29 cellular contexts compared by ENCODE assay signal in genomic region chr6:146862508-146862919, GRCh38.
"Had no signal": no experiment of that assay in that cellular context is flagged by ENCODE, and none has a peak within 500 bp of the region (broad histone marks: within the 10 kb centered on the region; RNA-seq: fewer than 3 reads in every experiment).

No MANE protein-coding gene starts in this region.

- H3K27me3 ChIP-seq: stomach, suprapubic skin, testis, thyroid gland, tibial artery, tibial nerve, transverse colon, upper lobe of left lung, upper lobe of right lung, uterus, vagina had no signal

- H3K9me3 ChIP-seq: stomach, suprapubic skin, testis, thoracic aorta, thyroid gland, tibial artery, transverse colon, upper lobe of left lung, upper lobe of right lung, uterus, vagina had no signal

- FAIRE-seq: urothelium cell line had no signal

- H3K36me3 ChIP-seq: stomach, suprapubic skin, thoracic aorta, thyroid gland, tibial artery, tibial nerve, transverse colon, upper lobe of left lung, upper lobe of right lung, uterus, vagina had no signal

- H3K4me3 Mint-ChIP-seq: stimulated activated effector memory CD8-positive, alpha-beta T cell treated with anti-CD3 and anti-CD28 coated beads, Interleukin-12 subunit alpha, Interleukin-12 subunit beta, amount 100 ng/mL, for 72 hours; stimulated activated memory B cell treated with anti-CD40 and anti-IgM and Interleukin-4, amounts not matched to agents 10 μg/mL and 1 μg/mL and 100 μg/mL, for 72 hours; stimulated activated naive B cell treated with anti-CD40 and anti-IgM and Interleukin-4, amounts not matched to agents 10 μg/mL and 1 μg/mL and 100 μg/mL, for 72 hours; stimulated activated naive CD8-positive, alpha-beta T cell treated with anti-CD3 and anti-CD28 coated beads, Interleukin-15, amount 100 ng/mL, for 72 hours; stimulated activated naive CD8-positive, alpha-beta T cell treated with anti-CD3 and anti-CD28 coated beads, Interleukin-15, Interleukin-2, amounts not matched to agents 100 ng/mL and 50 ng/mL, for 24 hours; type B pancreatic cell had no signal

- H3K4me1 ChIP-seq: suprapubic skin, thyroid gland, upper lobe of right lung, uterus, vagina had no signal

- H3K27ac ChIP-seq: stomach, suprapubic skin, testis, thoracic aorta, thyroid gland, tibial artery, tibial nerve, transverse colon, upper lobe of left lung, upper lobe of right lung, uterus, vagina had no signal

- H3K27ac Mint-ChIP-seq: stimulated activated effector memory CD8-positive, alpha-beta T cell treated with anti-CD3 and anti-CD28 coated beads, Interleukin-12 subunit alpha, Interleukin-12 subunit beta, amount 100 ng/mL, for 72 hours; stimulated activated memory B cell treated with anti-CD40 and anti-IgM and Interleukin-4, amounts not matched to agents 10 μg/mL and 1 μg/mL and 100 μg/mL, for 72 hours; stimulated activated naive B cell treated with anti-CD40 and anti-IgM and Interleukin-4, amounts not matched to agents 10 μg/mL and 1 μg/mL and 100 μg/mL, for 72 hours; stimulated activated naive CD8-positive, alpha-beta T cell treated with anti-CD3 and anti-CD28 coated beads, Interleukin-15, amount 100 ng/mL, for 72 hours; stimulated activated naive CD8-positive, alpha-beta T cell treated with anti-CD3 and anti-CD28 coated beads, Interleukin-15, Interleukin-2, amounts not matched to agents 100 ng/mL and 50 ng/mL, for 24 hours; type B pancreatic cell had no signal

- H3K27me3 Mint-ChIP-seq: stimulated activated memory B cell treated with anti-CD40 and anti-IgM and Interleukin-4, amounts not matched to agents 10 μg/mL and 1 μg/mL and 100 μg/mL, for 72 hours; stimulated activated naive B cell treated with anti-CD40 and anti-IgM and Interleukin-4, amounts not matched to agents 10 μg/mL and 1 μg/mL and 100 μg/mL, for 72 hours; stimulated activated naive CD8-positive, alpha-beta T cell treated with anti-CD3 and anti-CD28 coated beads, Interleukin-15, amount 100 ng/mL, for 72 hours; stimulated activated naive CD8-positive, alpha-beta T cell treated with anti-CD3 and anti-CD28 coated beads, Interleukin-15, Interleukin-2, amounts not matched to agents 100 ng/mL and 50 ng/mL, for 24 hours; type B pancreatic cell had no signal

- DNase-seq: stimulated activated CD4-positive, alpha-beta T cell treated with anti-CD3 and anti-CD28 coated beads, Interleukin-2, amount 100 ng/mL, for 48 hours; stimulated activated CD4-positive, alpha-beta T cell treated with anti-CD3 and anti-CD28 coated beads, Interleukin-4, amount 100 ng/mL, for 1 hour; stimulated activated CD4-positive, alpha-beta T cell treated with anti-CD3 and anti-CD28 coated beads, Interleukin-4, amount 100 ng/mL, for 24 hours; stimulated activated CD4-positive, alpha-beta T cell treated with anti-CD3 and anti-CD28 coated beads, Interleukin-4, amount 100 ng/mL, for 4 hours; stimulated activated CD8-positive, alpha-beta memory T cell treated with anti-CD3 and anti-CD28 coated beads, Interleukin-4, amount 100 ng/mL, for 48 hours; stimulated activated naive B cell treated with anti-CD40 and anti-IgM and Interleukin-4, amounts not matched to agents 10 μg/mL and 1 μg/mL and 100 μg/mL, for 72 hours; stimulated activated naive CD4-positive, alpha-beta T cell; stimulated activated naive CD4-positive, alpha-beta T cell treated with Interleukin-2 at 50 U/mL for 16 hours; stimulated activated naive CD8-positive, alpha-beta T cell treated with anti-CD3 and anti-CD28 coated beads, Interleukin-15, amount 100 ng/mL, for 72 hours; stimulated activated naive CD8-positive, alpha-beta T cell treated with anti-CD3 and anti-CD28 coated beads, Interleukin-15, Interleukin-2, amounts not matched to agents 100 U/mL and 50 U/mL, for 24 hours; stomach; substantia nigra; testis; tibial artery; transverse colon; trophoblast cell; upper lobe of left lung; upper lobe of right lung; uterus had no signal

- H3K36me3 Mint-ChIP-seq: stimulated activated effector memory CD8-positive, alpha-beta T cell treated with anti-CD3 and anti-CD28 coated beads, Interleukin-12 subunit alpha, Interleukin-12 subunit beta, amount 100 ng/mL, for 72 hours; stimulated activated memory B cell treated with anti-CD40 and anti-IgM and Interleukin-4, amounts not matched to agents 10 μg/mL and 1 μg/mL and 100 μg/mL, for 72 hours; stimulated activated naive B cell treated with anti-CD40 and anti-IgM and Interleukin-4, amounts not matched to agents 10 μg/mL and 1 μg/mL and 100 μg/mL, for 72 hours; type B pancreatic cell had no signal

- H3K4me3 ChIP-seq: stomach, suprapubic skin, testis, thoracic aorta, thyroid gland, tibial artery, tibial nerve, transverse colon, upper lobe of left lung, upper lobe of right lung, uterus, vagina had no signal

- ATAC-seq: stimulated activated effector memory CD8-positive, alpha-beta T cell treated with anti-CD3 and anti-CD28 coated beads, Interleukin-12 subunit alpha, Interleukin-12 subunit beta, amount 100 ng/mL, for 72 hours; stimulated activated memory B cell treated with anti-CD40 and anti-IgM and Interleukin-4, amounts not matched to agents 10 μg/mL and 1 μg/mL and 100 μg/mL, for 72 hours; stimulated activated naive B cell treated with anti-CD40 and anti-IgM and Interleukin-4, amounts not matched to agents 10 μg/mL and 1 μg/mL and 100 μg/mL, for 72 hours; stimulated activated naive CD8-positive, alpha-beta T cell treated with anti-CD3 and anti-CD28 coated beads, Interleukin-15, amount 100 ng/mL, for 72 hours; stimulated activated naive CD8-positive, alpha-beta T cell treated with anti-CD3 and anti-CD28 coated beads, Interleukin-15, Interleukin-2, amounts not matched to agents 100 U/mL and 50 U/mL, for 24 hours; upper lobe of right lung had no signal

- H3K9me3 Mint-ChIP-seq: stimulated activated effector memory CD8-positive, alpha-beta T cell treated with anti-CD3 and anti-CD28 coated beads, Interleukin-12 subunit alpha, Interleukin-12 subunit beta, amount 100 ng/mL, for 72 hours; stimulated activated naive B cell treated with anti-CD40 and anti-IgM and Interleukin-4, amounts not matched to agents 10 μg/mL and 1 μg/mL and 100 μg/mL, for 72 hours; stimulated activated naive CD8-positive, alpha-beta T cell treated with anti-CD3 and anti-CD28 coated beads, Interleukin-15, amount 100 ng/mL, for 72 hours; stimulated activated naive CD8-positive, alpha-beta T cell treated with anti-CD3 and anti-CD28 coated beads, Interleukin-15, Interleukin-2, amounts not matched to agents 100 ng/mL and 50 ng/mL, for 24 hours had no signal
